ENCODE assay signal across 8 cellular contexts in the genomic region with DNA sequence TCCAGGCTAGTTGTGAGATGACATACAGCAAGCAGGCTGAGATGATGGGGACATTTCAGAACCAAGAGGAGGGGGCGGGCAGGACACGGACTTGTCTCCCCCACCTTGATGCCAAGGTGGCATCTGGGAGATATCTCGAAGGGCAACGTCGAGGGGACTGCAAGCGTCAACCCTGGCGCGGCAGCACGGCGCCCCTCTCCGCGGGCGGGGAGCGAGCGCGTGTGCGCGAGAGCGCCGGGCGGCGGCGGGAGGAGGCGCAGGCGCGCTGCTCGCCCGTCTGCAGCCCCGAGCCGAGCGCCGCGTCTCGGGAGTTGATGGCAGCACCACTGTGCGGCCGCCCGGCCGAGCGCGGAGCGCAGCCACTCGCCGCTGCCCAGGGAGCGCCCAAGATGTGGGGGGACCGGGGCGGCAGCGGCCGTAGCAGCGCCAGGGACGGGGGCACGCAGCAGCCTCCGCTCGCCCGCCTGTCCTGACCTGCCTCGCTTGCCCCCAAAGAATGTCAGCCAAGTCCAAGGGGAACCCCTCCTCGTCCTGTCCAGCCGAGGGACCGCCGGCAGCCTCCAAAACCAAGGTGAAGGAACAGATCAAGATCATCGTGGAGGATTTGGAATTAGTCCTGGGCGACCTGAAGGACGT. TPM values are rescaled to one million over a fixed set of nuclear protein-coding genes. Genes with fewer than 3 reads are reported as not detected.
DNase-seq lines count a peak whose midpoint lies in the region; TF ChIP-seq lines count a peak whose summit lies in the region.

Gene PRR16 (plus strand): TSS at position 310 of the 636 bp plus-strand sequence.

- intact Hi-C loops in activated CD4-positive, alpha-beta T cell treated with anti-CD3 and anti-CD28 coated beads, Interleukin-2, amount 10 ng/mL, durations not matched to agents 24 days and 14 days (cut with micrococcal nuclease) = no loop called here

- H3K27ac Mint-ChIP-seq in activated CD4-positive, alpha-beta T cell treated with anti-CD3 and anti-CD28 coated beads, Interleukin-2, amount 10 ng/mL, durations not matched to agents 24 days and 14 days = no peak within 1 kb of the TSS
- no peak within 1 kb of the TSS for H3K27ac Mint-ChIP-seq in activated CD4-positive, alpha-beta T cell treated with anti-CD3 and anti-CD28 coated beads, Interleukin-2, amount 10 ng/mL, durations not matched to agents 7 days and 5 days
- H3K27ac Mint-ChIP-seq in activated naive CD8-positive, alpha-beta T cell treated with anti-CD3 and anti-CD28 coated beads for 36 hours = no peak within 1 kb of the TSS

- peaks cover 55% of the 10 kb centered on the region for H3K27me3 Mint-ChIP-seq in activated CD4-positive, alpha-beta T cell treated with anti-CD3 and anti-CD28 coated beads, Interleukin-2, amount 10 ng/mL, durations not matched to agents 24 days and 14 days
- peaks cover 47% of the 10 kb centered on the region for H3K27me3 Mint-ChIP-seq in activated CD4-positive, alpha-beta T cell treated with anti-CD3 and anti-CD28 coated beads, Interleukin-2, amount 10 ng/mL, durations not matched to agents 7 days and 5 days
- H3K27me3 Mint-ChIP-seq in activated naive CD8-positive, alpha-beta T cell treated with anti-CD3 and anti-CD28 coated beads for 36 hours = peaks cover 52% of the 10 kb centered on the region

- H3K27ac ChIP-seq in cardiac muscle cell = no peak within 1 kb of the TSS

- POLR2A ChIA-PET in activated CD4-positive, alpha-beta T cell treated with anti-CD3 and anti-CD28 coated beads, Interleukin-2, amount 10 ng/mL, durations not matched to agents 7 days and 5 days (lab: Charles Lee) = no interaction called here

- H3K4me1 ChIP-seq in cardiac muscle cell (ENCODE audit: low read depth) = no peaks in the 10 kb centered on the region

- H3K9me3 Mint-ChIP-seq in activated CD4-positive, alpha-beta T cell treated with anti-CD3 and anti-CD28 coated beads, Interleukin-2, amount 10 ng/mL, durations not matched to agents 24 days and 14 days = no peaks in the 10 kb centered on the region
- no peaks in the 10 kb centered on the region for H3K9me3 Mint-ChIP-seq in activated CD4-positive, alpha-beta T cell treated with anti-CD3 and anti-CD28 coated beads, Interleukin-2, amount 10 ng/mL, durations not matched to agents 7 days and 5 days
- no peaks in the 10 kb centered on the region for H3K9me3 Mint-ChIP-seq in activated naive CD8-positive, alpha-beta T cell treated with anti-CD3 and anti-CD28 coated beads for 36 hours

- H3K9me3 ChIP-seq in cardiac muscle cell (ENCODE audit: low read depth) = no peaks in the 10 kb centered on the region

- H3K36me3 ChIP-seq in cardiac muscle cell = no peaks in the 10 kb centered on the region

- H3K36me3 Mint-ChIP-seq in activated CD4-positive, alpha-beta T cell treated with anti-CD3 and anti-CD28 coated beads, Interleukin-2, amount 10 ng/mL, durations not matched to agents 24 days and 14 days (ENCODE audit: low read depth) = no peaks in the 10 kb centered on the region
- no peaks in the 10 kb centered on the region for H3K36me3 Mint-ChIP-seq in activated CD4-positive, alpha-beta T cell treated with anti-CD3 and anti-CD28 coated beads, Interleukin-2, amount 10 ng/mL, durations not matched to agents 7 days and 5 days (ENCODE audit: low read depth)
- no peaks in the 10 kb centered on the region for H3K36me3 Mint-ChIP-seq in activated naive CD8-positive, alpha-beta T cell treated with anti-CD3 and anti-CD28 coated beads for 36 hours

- peaks cover 9% of the 10 kb centered on the region for H3K4me1 Mint-ChIP-seq in activated CD4-positive, alpha-beta T cell treated with anti-CD3 and anti-CD28 coated beads, Interleukin-2, amount 10 ng/mL, durations not matched to agents 24 days and 14 days
- peaks cover 2% of the 10 kb centered on the region for H3K4me1 Mint-ChIP-seq in activated CD4-positive, alpha-beta T cell treated with anti-CD3 and anti-CD28 coated beads, Interleukin-2, amount 10 ng/mL, durations not matched to agents 7 days and 5 days
- peaks cover 14% of the 10 kb centered on the region for H3K4me1 Mint-ChIP-seq in activated naive CD8-positive, alpha-beta T cell treated with anti-CD3 and anti-CD28 coated beads for 36 hours

- peaks cover 41% of the 10 kb centered on the region for H3K27me3 ChIP-seq in cardiac muscle cell

- H3K4me3 Mint-ChIP-seq in activated CD4-positive, alpha-beta T cell treated with anti-CD3 and anti-CD28 coated beads, Interleukin-2, amount 10 ng/mL, durations not matched to agents 24 days and 14 days = peak within 1 kb of the TSS; percentile 75
- H3K4me3 Mint-ChIP-seq in activated CD4-positive, alpha-beta T cell treated with anti-CD3 and anti-CD28 coated beads, Interleukin-2, amount 10 ng/mL, durations not matched to agents 7 days and 5 days = no peak within 1 kb of the TSS
- peak within 1 kb of the TSS; percentile 54 for H3K4me3 Mint-ChIP-seq in activated naive CD8-positive, alpha-beta T cell treated with anti-CD3 and anti-CD28 coated beads for 36 hours

- CTCF ChIA-PET in activated CD4-positive, alpha-beta T cell treated with anti-CD3 and anti-CD28 coated beads, Interleukin-2, amount 10 ng/mL, durations not matched to agents 7 days and 5 days (lab: Charles Lee) = no interaction called here

- peak within 1 kb of the TSS; percentile 49 for H3K4me3 ChIP-seq in cardiac muscle cell

- peak; percentile 65 for DNase-seq in activated CD4-positive, alpha-beta T cell treated with anti-CD3 and anti-CD28 coated beads, Interleukin-2, amount 10 ng/mL, durations not matched to agents 24 days and 14 days
- no peak for DNase-seq in activated CD4-positive, alpha-beta T cell treated with anti-CD3 and anti-CD28 coated beads, Interleukin-2, amount 10 ng/mL, durations not matched to agents 7 days and 5 days
- DNase-seq in HCEC 1CT = peak; percentile 87
- DNase-seq in M059J (ENCODE audit: low read depth) = peak; percentile 77
- DNase-seq in activated naive CD8-positive, alpha-beta T cell treated with anti-CD3 and anti-CD28 coated beads for 36 hours = peak; percentile 52
- DNase-seq in cardiac muscle cell (ENCODE audit: low read depth in 1 of 2, low spot score in 1 of 2) = peak; percentile 76 to 88
- DNase-seq in occipital lobe (lab: John Stamatoyannopoulos, UW) = peak; percentile 37
- DNase-seq in NCI-H2107 (lab: John Stamatoyannopoulos, UW) = no peak

- TF ChIP-seq CTCF in cardiac muscle cell (IDR thresholded peaks at IDR 0.05; ENCODE audit: low read depth, low read length) = peak; percentile 11

RNA-seq across cellular contexts. Expression of gene PRR16, which starts in this region (rescaled TPM):
- not detected in 2 replicates for total RNA-seq in activated CD4-positive, alpha-beta T cell treated with anti-CD3 and anti-CD28 coated beads, Interleukin-2, amount 10 ng/mL, durations not matched to agents 24 days and 14 days
- not detected for total RNA-seq in activated CD4-positive, alpha-beta T cell treated with anti-CD3 and anti-CD28 coated beads, Interleukin-2, amount 10 ng/mL, durations not matched to agents 7 days and 5 days
- 16.5 and 20.8 TPM in 2 replicates for total RNA-seq in M059J (2014; rRNA removed; shearing (Covaris generic))
- not detected for total RNA-seq in activated naive CD8-positive, alpha-beta T cell treated with anti-CD3 and anti-CD28 coated beads for 36 hours
- total RNA-seq in cardiac muscle cell (2.3 and 3.8 TPM in 2 replicates), occipital lobe (6.1 TPM)
- polyA plus RNA-seq in cardiac muscle cell = 1.2 and 5.4 TPM in 2 replicates

Comparison
In these comparisons a context has a peak if more than half of its experiments do, and no peak if none do; other contexts are left out.
1. Peak in DNase-seq in activated CD4-positive, alpha-beta T cell treated with anti-CD3 and anti-CD28 coated beads, Interleukin-2, amount 10 ng/mL, durations not matched to agents 24 days and 14 days; RNA of the gene not detected or under 1 TPM.
2. Peak in DNase-seq in activated naive CD8-positive, alpha-beta T cell treated with anti-CD3 and anti-CD28 coated beads for 36 hours; RNA of the gene not detected or under 1 TPM.
3. DNase-seq: peak in HCEC 1CT (single experiment), M059J (single experiment), cardiac muscle cell (2 of 2) and occipital lobe (single experiment); none in activated CD4-positive, alpha-beta T cell treated with anti-CD3 and anti-CD28 coated beads, Interleukin-2, amount 10 ng/mL, durations not matched to agents 7 days and 5 days (single experiment) and NCI-H2107 (single experiment).